ENCODE assay signal across 5 cellular contexts in genomic region chr2:126358122-126358521, GRCh38.
"Had no signal": no experiment of that assay in that cellular context is flagged by ENCODE, and none has a peak within 500 bp of the region (broad histone marks: within the 10 kb centered on the region; RNA-seq: fewer than 3 reads in every experiment).

No MANE protein-coding gene starts in this region.

- DNase-seq: IMR-90, KBM-7, KG1 had no signal

- H3K4me3 ChIP-seq: K562 had no signal

- H3K27ac ChIP-seq: HL-60 had no signal
